ENCODE assay signal across 8 cellular contexts in the genomic region with DNA sequence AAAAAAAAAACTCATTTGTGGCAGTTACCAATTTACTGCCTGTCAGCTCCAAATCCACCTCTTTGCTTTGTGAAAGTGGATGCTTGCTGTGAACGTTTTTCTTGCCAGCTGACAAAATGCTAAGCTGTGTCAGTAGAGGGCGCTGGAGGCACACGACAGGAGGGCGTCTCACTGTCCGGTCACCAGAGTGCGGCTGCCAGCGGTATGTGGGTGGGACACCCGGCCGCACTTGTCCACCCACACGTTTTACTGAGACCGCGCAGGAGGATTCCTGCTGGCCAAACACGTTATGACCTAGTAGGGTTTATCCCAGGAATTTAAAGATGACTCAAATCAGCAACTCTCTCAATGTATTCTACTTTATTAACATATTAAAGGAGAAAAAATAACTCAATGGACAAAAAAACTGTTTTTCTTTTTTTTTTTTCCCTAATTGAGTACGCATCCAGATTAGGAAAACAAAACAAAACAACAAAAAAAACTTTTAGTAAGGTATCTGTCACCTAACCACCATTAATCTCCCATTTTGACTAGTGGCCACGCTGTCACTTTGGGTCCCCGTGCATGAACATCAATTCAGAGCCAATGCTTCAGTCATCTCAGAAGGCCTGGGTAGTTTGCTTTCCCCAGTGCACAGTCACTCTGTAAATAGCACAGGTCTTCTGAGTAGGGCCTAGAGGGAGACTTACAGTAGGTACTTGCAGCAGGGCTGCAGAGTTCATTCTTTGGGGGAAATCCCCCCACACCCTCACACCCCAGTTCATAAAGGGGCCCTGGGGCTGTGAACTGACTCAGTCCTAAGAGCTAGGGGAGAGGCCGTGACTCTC. TPM values are rescaled to one million over a fixed set of nuclear protein-coding genes. Genes with fewer than 3 reads are reported as not detected.
DNase-seq lines count a peak whose midpoint lies in the region; ATAC-seq and TF ChIP-seq lines count a peak whose summit lies in the region.

No MANE protein-coding gene starts in this region.

- no peak overlapping the region for H3K4me3 Mint-ChIP-seq in CD4-positive, alpha-beta T cell

- POLR2A ChIA-PET in CD4-positive, alpha-beta T cell (lab: Charles Lee): interaction anchor here (0.6 kb wide), 1 partner anchor 40 kb away, joined by 3 read pairs; no protein-coding TSS in a partner anchor

- no peaks in the 10 kb centered on the region for H3K27me3 Mint-ChIP-seq in CD4-positive, alpha-beta T cell

- H3K9me3 ChIP-seq in CD4-positive, alpha-beta T cell (ENCODE audit: control insufficient read depth, low read length): no peaks in the 10 kb centered on the region
- no peaks in the 10 kb centered on the region for H3K9me3 ChIP-seq in right lobe of liver

- no peak for TF ChIP-seq POLR2A in right lobe of liver (IDR thresholded peaks at IDR 0.05)

- H3K27ac ChIP-seq in CD4-positive, alpha-beta T cell (ENCODE audit: low read depth, low read length): no peak overlapping the region
- no peak overlapping the region for H3K27ac ChIP-seq in right lobe of liver

- peaks cover 9% of the 10 kb centered on the region for H3K4me1 Mint-ChIP-seq in CD4-positive, alpha-beta T cell (ENCODE audit: low read depth)

- CTCF ChIA-PET in CD4-positive, alpha-beta T cell (lab: Charles Lee): interaction anchor here (0.6 to 1.5 kb wide), 14 partner anchors 8 to 975 kb away, joined by 3 to 18 read pairs (median 3); no protein-coding TSS in a partner anchor

- H3K9me3 Mint-ChIP-seq in CD4-positive, alpha-beta T cell: no peaks in the 10 kb centered on the region

- H3K36me3 Mint-ChIP-seq in CD4-positive, alpha-beta T cell (ENCODE audit: low read depth): no peaks in the 10 kb centered on the region

- intact Hi-C loops in CD4-positive, alpha-beta T cell (cut with DNase I, micrococcal nuclease): loop anchor here (2.0 kb wide), 1 partner anchor 37 kb away; no protein-coding TSS in a partner anchor
- intact Hi-C loops in right lobe of liver (cut with DNase I): no loop called here

- no peaks in the 10 kb centered on the region for H3K27me3 ChIP-seq in CD4-positive, alpha-beta T cell (ENCODE audit: control insufficient read depth, insufficient read depth, low read length)
- no peaks in the 10 kb centered on the region for H3K27me3 ChIP-seq in right lobe of liver

- WGBS in right lobe of liver (ENCODE audit: insufficient coverage, low coverage, low lambda C conversion rate, missing lambda C conversion rate): 12% methylated on average over 17 of the region's 17 CpGs

- peak; percentile 60 to 72 (median 66) for DNase-seq in CD4-positive, alpha-beta T cell
- DNase-seq in NCI-H526 (lab: John Stamatoyannopoulos, UW) (peak; percentile 58 to 89), dedifferentiated amniotic fluid mesenchymal stem cell (ENCODE audit: extremely low spot score) (peak; percentile 94), right lobe of liver (peak; percentile 83 to 90 (median 85))
- DNase-seq in activated CD4-positive, alpha-beta T cell treated with anti-CD3 and anti-CD28 coated beads, Interleukin-2, amount 50 U/mL, for 1 hour: peak; percentile 75
- peak; percentile 71 to 89 (median 79) for DNase-seq in stimulated activated CD4-positive, alpha-beta T cell treated with anti-CD3 and anti-CD28 coated beads, TNF-alpha, amount 100 ng/mL, for 48 hours (ENCODE audit: low read depth in 3 of 3)

- H3K27ac Mint-ChIP-seq in CD4-positive, alpha-beta T cell: no peak overlapping the region

- no peak overlapping the region for H3K4me3 ChIP-seq in right lobe of liver

- peaks cover 0 to 4% (median 0%) of the 10 kb centered on the region in 4 donors for H3K4me1 ChIP-seq in right lobe of liver

- no peaks in the 10 kb centered on the region for H3K36me3 ChIP-seq in right lobe of liver

- ATAC-seq in CD4-positive, alpha-beta T cell (ENCODE audit: poor library complexity): peak; percentile 77
- peak; percentile 70 for ATAC-seq in GM19328 (IDR thresholded peaks at IDR 0.05; ENCODE audit: unreplicated experiment)
- peak; percentile 85 for ATAC-seq in HG03439 (IDR thresholded peaks at IDR 0.05; ENCODE audit: unreplicated experiment)
- ATAC-seq in right lobe of liver: peak; percentile 99 to 100 (median 100)

- peak; percentile 87 for TF ChIP-seq CTCF in CD4-positive, alpha-beta T cell (IDR thresholded peaks at IDR 0.05)
- TF ChIP-seq CTCF in right lobe of liver (IDR thresholded peaks at IDR 0.05): peak; percentile 89 to 92 (median 92)

RNA-seq across cellular contexts. Expression of a gene that starts 43.8 kb away (rescaled TPM):
- total RNA-seq in CD4-positive, alpha-beta T cell: 1,000 to 10,000 TPM; 2,199 to 2,238 TPM
- 100 to 1,000 TPM; 234 to 275 (median 255) TPM for total RNA-seq in right lobe of liver

RNA-seq across cellular contexts. Expression of a gene that starts 53.8 kb away (rescaled TPM):
- 1 to 10 TPM; 3.5 to 3.6 TPM for total RNA-seq in CD4-positive, alpha-beta T cell
- total RNA-seq in right lobe of liver: 1 to 10 TPM; 1.5 to 3.2 (median 2.4) TPM

Comparison
In these comparisons a context has a peak if more than half of its experiments do, and no peak if none do; other contexts are left out.
1. RNA of a gene that starts 43.8 kb away (total RNA-seq): 2,199 to 2,238 TPM in CD4-positive, alpha-beta T cell; 234 to 275 TPM in right lobe of liver; every median in the first group is over 4 times any median in the second.
2. intact Hi-C loops: an anchor here in CD4-positive, alpha-beta T cell (2.0 kb wide); none called in right lobe of liver.
3. Peak in every context shown above with its lines, with median percentiles within 50 percentile points of each other: ATAC-seq and DNase-seq.